19 cellular contexts compared by ENCODE assay signal in genomic region chr1:100343897-100344296, GRCh38.
"Had no signal": no experiment of that assay in that cellular context is flagged by ENCODE, and none has a peak within 500 bp of the region (broad histone marks: within the 10 kb centered on the region; RNA-seq: fewer than 3 reads in every experiment).

No MANE protein-coding gene starts in this region.

- ATAC-seq: activated CD4-positive, CD25-positive, alpha-beta regulatory T cell treated with anti-CD3 and anti-CD28 coated beads, Interleukin-2, amount 50 U/mL, for 24 hours; activated T-helper 17 cell treated with anti-CD3 and anti-CD28 coated beads, Interleukin-2, amount 50 U/mL, for 72 hours; mucosa of descending colon; naive thymus-derived CD8-positive, alpha-beta T cell had no signal

- H3K27me3 ChIP-seq: brain microvascular endothelial cell had no signal

- H3K4me3 ChIP-seq: lung, mucosa of descending colon, skin epidermis had no signal

- H3K36me3 ChIP-seq: brain microvascular endothelial cell had no signal

- FAIRE-seq: TTC549 had no signal

- DNase-seq: activated CD4-positive, alpha-beta T cell treated with anti-CD3 and anti-CD28 coated beads, Interleukin-2, amount 50 U/mL, for 1 hour; activated naive CD4-positive, alpha-beta T cell treated with Interleukin-2 at 50 U/mL for 16 hours; anterior cingulate cortex; brain microvascular endothelial cell; cortex of kidney; effector CD4-positive, alpha-beta T cell; foreskin fibroblast; kidney glomerular epithelial cell; mucosa of descending colon; naive thymus-derived CD8-positive, alpha-beta T cell; nucleus accumbens; stimulated activated CD4-positive, alpha-beta T cell treated with anti-CD3 and anti-CD28 coated beads, Interleukin-4, amount 100 ng/mL, for 4 hours; stimulated activated CD8-positive, alpha-beta memory T cell treated with anti-CD3 and anti-CD28 coated beads, Interleukin-4, amount 100 ng/mL, for 48 hours; stimulated activated naive CD4-positive, alpha-beta T cell treated with Interleukin-2 at 50 U/mL for 16 hours had no signal

- H3K27ac ChIP-seq: brain microvascular endothelial cell, skin epidermis had no signal

- H3K9me3 ChIP-seq: mucosa of descending colon had no signal
